19 cellular contexts compared by ENCODE assay signal in genomic region chr5:173308226-173308625, GRCh38. TPM values are rescaled to one million over a fixed set of nuclear protein-coding genes. Genes with fewer than 3 reads are reported as not detected.
A peak's percentile ranks its signal among the peaks of the same experiment; 100 is the strongest.
DNase-seq lines count a peak whose midpoint lies in the region; ATAC-seq and TF ChIP-seq lines count a peak whose summit lies in the region.
"Had no signal": no experiment of that assay in that cellular context is flagged by ENCODE, and none has a peak within 500 bp of the region (broad histone marks: within the 10 kb centered on the region; RNA-seq: fewer than 3 reads in every experiment).

No MANE protein-coding gene starts in this region.

- H3K36me3 Mint-ChIP-seq in nephron (ENCODE audit: low read depth) = peaks cover 5% of the 10 kb centered on the region
- H3K36me3 Mint-ChIP-seq in activated CD8-positive, alpha-beta T cell treated with anti-CD3 and anti-CD28 coated beads, Interleukin-2, amount 10 ng/mL, durations not matched to agents 7 days and 5 days (ENCODE audit: low read depth) = no peaks in the 10 kb centered on the region
- H3K36me3 Mint-ChIP-seq: CD14-positive monocyte; CD8-positive, alpha-beta memory T cell had no signal

- peaks cover 10% of the 10 kb centered on the region for H3K27me3 Mint-ChIP-seq in nephron (ENCODE audit: low read depth)
- H3K27me3 Mint-ChIP-seq in activated CD8-positive, alpha-beta T cell treated with anti-CD3 and anti-CD28 coated beads, Interleukin-2, amount 10 ng/mL, durations not matched to agents 7 days and 5 days (ENCODE audit: low read depth) = peaks cover 27% of the 10 kb centered on the region

- no peak overlapping the region for H3K9ac ChIP-seq in adipocyte (ENCODE audit: low read length)
- H3K9ac ChIP-seq: BLaER1 treated with 17β-estradiol and CSF1 and Interleukin-3, amounts not matched to agents 10 nM and 100 nM had no signal

- no peak overlapping the region for H3K4me3 Mint-ChIP-seq in nephron
- no peak overlapping the region for H3K4me3 Mint-ChIP-seq in activated CD8-positive, alpha-beta T cell treated with anti-CD3 and anti-CD28 coated beads, Interleukin-2, amount 10 ng/mL, durations not matched to agents 7 days and 5 days
- H3K4me3 Mint-ChIP-seq: CD14-positive monocyte; CD4-positive, alpha-beta T cell; CD8-positive, alpha-beta memory T cell had no signal

- POLR2A ChIA-PET in activated CD8-positive, alpha-beta T cell treated with anti-CD3 and anti-CD28 coated beads, Interleukin-2, amount 10 ng/mL, durations not matched to agents 7 days and 5 days (lab: Charles Lee) = no interaction called here

- TF ChIP-seq CTCF in AG10803 (conservative IDR thresholded peaks at IDR 0.05; ENCODE audit: low read length) = no peak
- TF ChIP-seq CTCF in fibroblast of mammary gland (conservative IDR thresholded peaks at IDR 0.05; ENCODE audit: control insufficient read depth, insufficient read depth, low read depth, low read length) = no peak
- no peak for TF ChIP-seq CTCF in nephron (IDR thresholded peaks at IDR 0.05; ENCODE audit: unreplicated experiment in 3 of 3)

- no peaks in the 10 kb centered on the region for H3K27me3 ChIP-seq in adipocyte (replicated peaks; ENCODE audit: control insufficient read depth, insufficient read depth, low read length)
- H3K27me3 ChIP-seq: BE2C; BLaER1 treated with 17β-estradiol and CSF1 and Interleukin-3, amounts not matched to agents 10 nM and 100 nM had no signal

- H3K4me3 ChIP-seq in AG10803 (ENCODE audit: low read length) (no peak overlapping the region), adipocyte (ENCODE audit: low read length) (peak overlapping the region; percentile 3), fibroblast of mammary gland (ENCODE audit: control insufficient read depth, low read depth, low read length) (no peak overlapping the region)
- H3K4me3 ChIP-seq: BLaER1 treated with 17β-estradiol and CSF1 and Interleukin-3, amounts not matched to agents 10 nM and 100 nM had no signal

- ATAC-seq in activated CD8-positive, alpha-beta T cell treated with anti-CD3 and anti-CD28 coated beads, Interleukin-2, amount 10 ng/mL, durations not matched to agents 7 days and 5 days = no peak

- H3K36me3 ChIP-seq in adipocyte (ENCODE audit: control insufficient read depth, insufficient read depth, low read length, severe bottlenecking) = no peaks in the 10 kb centered on the region
- H3K36me3 ChIP-seq: BE2C had no signal

- H3K27ac Mint-ChIP-seq in nephron = peak overlapping the region in 2 of 3 experiments; percentile 39 to 56
- H3K27ac Mint-ChIP-seq in activated CD8-positive, alpha-beta T cell treated with anti-CD3 and anti-CD28 coated beads, Interleukin-2, amount 10 ng/mL, durations not matched to agents 7 days and 5 days = no peak overlapping the region
- H3K27ac Mint-ChIP-seq: CD14-positive monocyte; CD4-positive, alpha-beta T cell; CD8-positive, alpha-beta memory T cell had no signal

- H3K4me1 ChIP-seq in adipocyte (ENCODE audit: control insufficient read depth, insufficient read depth, low read length) = peaks cover 46% of the 10 kb centered on the region
- H3K4me1 ChIP-seq: BE2C had no signal

- H3K9me3 ChIP-seq in adipocyte (ENCODE audit: control insufficient read depth, low read length) = peaks cover 11% of the 10 kb centered on the region

- DNase-seq in AG10803 (ENCODE audit: low read depth) = peak; percentile 52
- peak; percentile 78 for DNase-seq in adipocyte (ENCODE audit: low read depth)
- DNase-seq in fibroblast of mammary gland (ENCODE audit: low read depth) = peak; percentile 43
- no peak for DNase-seq in NCI-H345 (lab: John Stamatoyannopoulos, UW)
- DNase-seq in activated CD8-positive, alpha-beta T cell treated with anti-CD3 and anti-CD28 coated beads, Interleukin-2, amount 10 ng/mL, durations not matched to agents 7 days and 5 days = no peak
- DNase-seq in inferior parietal cortex (ENCODE audit: extremely low spot score) = no peak
- DNase-seq: AML-193; BE2C; CD4-positive, alpha-beta T cell; CD8-positive, alpha-beta memory T cell; DMS 273 treated with DMSO at 0.1 percent for 48 hours; DMS79; EL; GDM1; H7; HCEC 1CT had no signal

- H3K4me1 Mint-ChIP-seq in nephron = peaks cover 77% of the 10 kb centered on the region
- no peaks in the 10 kb centered on the region for H3K4me1 Mint-ChIP-seq in activated CD8-positive, alpha-beta T cell treated with anti-CD3 and anti-CD28 coated beads, Interleukin-2, amount 10 ng/mL, durations not matched to agents 7 days and 5 days (ENCODE audit: low read depth)
- H3K4me1 Mint-ChIP-seq: CD8-positive, alpha-beta memory T cell had no signal

- peaks cover 14% of the 10 kb centered on the region for H3K9me3 Mint-ChIP-seq in nephron
- peaks cover 5% of the 10 kb centered on the region for H3K9me3 Mint-ChIP-seq in activated CD8-positive, alpha-beta T cell treated with anti-CD3 and anti-CD28 coated beads, Interleukin-2, amount 10 ng/mL, durations not matched to agents 7 days and 5 days (ENCODE audit: insufficient read depth)

- CTCF ChIA-PET in activated CD8-positive, alpha-beta T cell treated with anti-CD3 and anti-CD28 coated beads, Interleukin-2, amount 10 ng/mL, durations not matched to agents 7 days and 5 days (lab: Charles Lee) = interaction anchor here (1.6 kb wide), 1 partner anchor 12 kb away, joined by 5 read pairs; no protein-coding TSS in a partner anchor

RNA-seq across cellular contexts. Expression of gene STC2, which starts 20.0 kb away (rescaled TPM):
- 10 to 100 TPM; 14.8 to 16.6 TPM for total RNA-seq in activated CD8-positive, alpha-beta T cell treated with anti-CD3 and anti-CD28 coated beads, Interleukin-2, amount 10 ng/mL, durations not matched to agents 7 days and 5 days
- total RNA-seq: CD4-positive, alpha-beta T cell had no signal

Comparison
In these comparisons a context has a peak if more than half of its experiments do, and no peak if none do; other contexts are left out.
1. DNase-seq: peak in AG10803 (single experiment), adipocyte (single experiment) and fibroblast of mammary gland (single experiment); none in NCI-H345 (single experiment), activated CD8-positive, alpha-beta T cell treated with anti-CD3 and anti-CD28 coated beads, Interleukin-2, amount 10 ng/mL, durations not matched to agents 7 days and 5 days (single experiment) and inferior parietal cortex (single experiment).